ENCODE assay signal across 1 cellular context in genomic region chr3:184361932-184362667, GRCh38.
TF ChIP-seq lines count a peak whose summit lies in the region.

No MANE protein-coding gene starts in this region.

TF ChIP-seq in SK-N-SH, 30 proteins besides CTCF, POLR2A, EP300 and RAD21 (continued from another document):
- TF ChIP-seq ZBTB33 (IDR thresholded peaks at IDR 0.05; ENCODE audit: borderline replicate concordance, low read depth), result peak; percentile 36; the same call in 1 of the 2 replicates
- no peak for TF ChIP-seq SMC3 (IDR thresholded peaks at IDR 0.05; ENCODE audit: low read depth, low read length)
- peak; percentile 50 for TF ChIP-seq MXI1 (IDR thresholded peaks at IDR 0.05; ENCODE audit: low read depth, low read length)
- no peak for TF ChIP-seq SIN3A (IDR thresholded peaks at IDR 0.05; ENCODE audit: borderline replicate concordance, low read depth, low read length)
- TF ChIP-seq RCOR1 (IDR thresholded peaks at IDR 0.05; ENCODE audit: low read length), result no peak
- peak; percentile 63; the same call in 1 of the 2 replicates for TF ChIP-seq TCF12 (IDR thresholded peaks at IDR 0.05)
- TF ChIP-seq ELF1 (IDR thresholded peaks at IDR 0.05), result 0 out of 2 replicates have a peak, but pooled peaks have one; percentile 6
- TF ChIP-seq RFX5 (IDR thresholded peaks at IDR 0.05; ENCODE audit: low read length), result no peak
- TF ChIP-seq TEAD4 (IDR thresholded peaks at IDR 0.05; ENCODE audit: borderline replicate concordance, insufficient read depth), result no peak
- 0 out of 2 replicates have a peak, but pooled peaks have one; percentile 32 for TF ChIP-seq TAF1 (IDR thresholded peaks at IDR 0.05; ENCODE audit: borderline replicate concordance, low read depth, low read length)
- no peak for TF ChIP-seq GATA2 (CRISPR knock-in tag; IDR thresholded peaks at IDR 0.05)
- peak; percentile 34; the same call in 1 of the 2 replicates for TF ChIP-seq GABPA (IDR thresholded peaks at IDR 0.05; ENCODE audit: low read depth)
- TF ChIP-seq PBX3 (IDR thresholded peaks at IDR 0.05), result no peak
- TF ChIP-seq EZH2phosphoT487 (IDR thresholded peaks at IDR 0.05; ENCODE audit: borderline replicate concordance, low read depth), result no peak
- TF ChIP-seq POLR2AphosphoS5 (IDR thresholded peaks at IDR 0.05; ENCODE audit: low read depth, low read length), result no peak; the same call in none of the 2 replicates
- TF ChIP-seq NFIC (IDR thresholded peaks at IDR 0.05; ENCODE audit: borderline replicate concordance), result peak; percentile 4; the same call in 1 of the 2 replicates
